ENCODE assay signal across 1 cellular context in genomic region chr2:65514555-65515195, GRCh38.
A peak's percentile ranks its signal among the peaks of the same experiment; 100 is the strongest.
TF ChIP-seq lines count a peak whose summit lies in the region.

No MANE protein-coding gene starts in this region.

TF ChIP-seq in GM12878, 131 proteins besides CTCF, POLR2A, EP300 and RAD21 (continued from another document):
- TF ChIP-seq REST (IDR thresholded peaks at IDR 0.05; ENCODE audit: low read depth, low read length) (0 out of 2 replicates have a peak, but pooled peaks have one; percentile 34), RUNX3 (IDR thresholded peaks at IDR 0.05; ENCODE audit: low read length) (peak; percentile 37), EZH2 (IDR thresholded peaks at IDR 0.05; ENCODE audit: borderline replicate concordance, control insufficient read depth, low read depth, low read length) (no peak), ATF2 (IDR thresholded peaks at IDR 0.05; ENCODE audit: low read length) (peak; percentile 54), ZBED1 (IDR thresholded peaks at IDR 0.05; ENCODE audit: borderline replicate concordance) (peak; percentile 33; the same call in 1 of the 2 replicates), TCF7 (IDR thresholded peaks at IDR 0.05; ENCODE audit: borderline replicate concordance) (peak; percentile 75; the same call in 1 of the 2 replicates), E2F4 (IDR thresholded peaks at IDR 0.05; ENCODE audit: low read depth, low read length) (no peak), ZSCAN29 (IDR thresholded peaks at IDR 0.05) (no peak), NR2C2 (IDR thresholded peaks at IDR 0.05; ENCODE audit: borderline replicate concordance, control insufficient read depth, insufficient read length, low read depth) (no peak), PAX5 (IDR thresholded peaks at IDR 0.05; ENCODE audit: borderline replicate concordance, low read depth, low read length) (no peak), IKZF2 (IDR thresholded peaks at IDR 0.05) (0 out of 4 replicates have a peak, but pooled peaks of 1 of the 2 experiments have one; percentile 22), NFIC (IDR thresholded peaks at IDR 0.05; ENCODE audit: low read depth, low read length) (peak; percentile 73), CHD2 (IDR thresholded peaks at IDR 0.05; ENCODE audit: borderline replicate concordance, low read depth, low read length) (no peak)
